Comparison of ENCODE assay signal across 27 cellular contexts in the genomic region with DNA sequence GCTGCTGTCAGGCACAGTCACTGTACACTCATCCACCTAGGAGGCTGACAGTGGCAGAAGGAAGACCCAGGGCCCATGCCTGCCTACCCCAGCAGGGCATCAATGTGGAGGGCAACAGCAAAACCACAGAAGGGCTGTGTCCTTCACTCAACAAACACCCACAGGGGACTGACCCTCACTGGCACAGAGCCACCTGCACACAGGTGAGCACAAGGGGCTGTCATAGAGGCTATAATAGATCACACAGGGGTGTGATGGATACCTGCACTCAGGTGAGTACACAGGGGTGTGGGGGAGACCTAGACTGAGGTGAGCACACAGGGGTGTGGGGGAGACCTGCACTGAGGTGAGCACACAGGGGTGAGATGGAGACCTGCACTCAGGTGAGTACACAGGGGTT.
"Had no signal": no experiment of that assay in that cellular context is flagged by ENCODE, and none has a peak within 500 bp of the region (broad histone marks: within the 10 kb centered on the region; RNA-seq: fewer than 3 reads in every experiment).

No MANE protein-coding gene starts in this region.

- FAIRE-seq: frontal cortex had no signal

- H3K27ac ChIP-seq: ascending aorta, breast epithelium, cardiac muscle cell, colonic mucosa, WERI-Rb-1 had no signal

- H3K36me3 ChIP-seq: ascending aorta, breast epithelium, cardiac muscle cell, colonic mucosa, WERI-Rb-1 had no signal

- H3K4me3 ChIP-seq: ascending aorta, breast epithelium, cardiac muscle cell, colonic mucosa had no signal

- H3K27me3 ChIP-seq: ascending aorta, colonic mucosa had no signal

- H3K9me3 ChIP-seq: ascending aorta, breast epithelium, colonic mucosa had no signal

- ATAC-seq: activated CD4-positive, CD25-positive, alpha-beta regulatory T cell treated with anti-CD3 and anti-CD28 coated beads, Interleukin-2, amount 50 U/mL, for 24 hours; activated CD8-positive, alpha-beta T cell treated with anti-CD3 and anti-CD28 coated beads for 36 hours; activated naive CD4-positive, alpha-beta T cell treated with anti-CD3 and anti-CD28 coated beads, Interleukin-2, amount 50 U/mL, for 72 hours; activated T-cell treated with anti-CD3 and anti-CD28 coated beads, Interleukin-2, amount 50 U/mL, for 4 hours; activated T-helper 17 cell treated with anti-CD3 and anti-CD28 coated beads, Interleukin-2, amount 50 U/mL, for 72 hours; esophagus mucosa; T-helper 17 cell had no signal

- H3K4me1 ChIP-seq: ascending aorta, breast epithelium, colonic mucosa had no signal

- DNase-seq: activated B cell treated with CpG ODN at 0.5 μM for 24 hours; activated CD4-positive, alpha-beta T cell treated with anti-CD3 and anti-CD28 coated beads for 48 hours; activated CD4-positive, alpha-beta T cell treated with anti-CD3 and anti-CD28 coated beads, Interleukin-2, amount 50 U/mL, for 1 hour; activated CD4-positive, alpha-beta T cell treated with anti-CD3 and anti-CD28 coated beads, Interleukin-2, amount 50 U/mL, for 48 hours; activated CD8-positive, alpha-beta T cell treated with anti-CD3 and anti-CD28 coated beads for 36 hours; activated gamma-delta T cell; activated naive CD4-positive, alpha-beta T cell; activated naive CD4-positive, alpha-beta T cell treated with anti-CD3 and anti-CD28 coated beads, Interleukin-2, amount 10 ng/mL, durations not matched to agents 7 days and 5 days; activated naive CD8-positive, alpha-beta T cell treated with anti-CD3 and anti-CD28 coated beads, Interleukin-2, amount 10 ng/mL, durations not matched to agents 7 days and 5 days; activated T-cell treated with anti-CD3 and anti-CD28 coated beads, Interleukin-2, amount 50 U/mL, for 4 hours; central memory CD4-positive, alpha-beta T cell; cerebellar nuclear complex; colonic mucosa; effector CD8-positive, alpha-beta T cell; foreskin fibroblast; T-helper 1 cell; T-helper 17 cell; T1000; WERI-Rb-1 had no signal
